ENCODE assay signal across 1 cellular context in the genomic region with DNA sequence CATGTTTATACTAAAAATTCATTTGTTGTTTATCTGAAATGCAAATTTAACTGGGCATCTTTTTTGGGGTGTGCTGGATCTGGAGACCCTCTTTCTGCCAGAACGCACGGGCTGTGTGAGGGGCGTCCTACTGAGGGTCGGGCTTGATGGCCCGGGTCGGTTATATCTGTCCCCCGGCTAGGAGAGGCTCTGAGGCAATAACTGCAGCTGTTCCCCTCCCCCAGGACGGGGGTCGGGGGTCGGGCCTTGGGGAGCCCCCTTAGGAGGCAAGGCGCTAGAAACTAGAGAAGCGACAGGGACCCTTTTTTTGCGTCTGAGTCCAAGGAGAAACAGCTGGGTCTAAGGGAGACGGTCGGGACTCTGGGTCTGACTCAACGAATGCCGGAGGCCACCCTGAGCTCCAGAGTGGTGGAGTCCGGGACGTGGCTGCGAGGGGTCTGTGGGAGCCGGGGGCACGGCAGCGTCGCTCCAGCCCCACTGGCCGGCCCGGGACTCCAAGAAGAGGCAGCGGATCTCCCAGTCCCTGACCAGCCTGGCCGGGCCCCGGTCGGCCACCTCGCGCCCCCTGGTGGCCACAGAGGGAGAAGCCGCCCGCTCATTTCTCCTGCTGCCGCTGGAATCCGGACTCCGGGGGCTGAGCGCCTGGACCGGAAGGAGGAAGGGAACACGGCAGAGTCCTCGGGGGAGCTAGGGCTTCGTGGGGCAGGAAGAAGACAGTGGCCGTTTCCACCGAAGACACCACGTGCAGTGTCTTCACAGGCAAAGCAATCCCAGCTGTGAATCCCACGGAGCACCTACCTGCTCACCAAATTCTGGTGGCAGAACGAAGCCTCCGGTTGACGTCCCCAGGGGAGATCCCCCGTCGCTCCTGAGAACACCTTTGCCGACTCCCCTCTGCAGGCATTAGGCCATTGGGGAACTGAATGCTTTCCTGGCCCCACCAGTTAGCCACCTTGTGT.
TF ChIP-seq lines count a peak whose summit lies in the region.

No MANE protein-coding gene starts in this region.

TF ChIP-seq in liver, 16 proteins besides CTCF, POLR2A, EP300 and RAD21 (continued from another document):
- TF ChIP-seq, protein P1, sequence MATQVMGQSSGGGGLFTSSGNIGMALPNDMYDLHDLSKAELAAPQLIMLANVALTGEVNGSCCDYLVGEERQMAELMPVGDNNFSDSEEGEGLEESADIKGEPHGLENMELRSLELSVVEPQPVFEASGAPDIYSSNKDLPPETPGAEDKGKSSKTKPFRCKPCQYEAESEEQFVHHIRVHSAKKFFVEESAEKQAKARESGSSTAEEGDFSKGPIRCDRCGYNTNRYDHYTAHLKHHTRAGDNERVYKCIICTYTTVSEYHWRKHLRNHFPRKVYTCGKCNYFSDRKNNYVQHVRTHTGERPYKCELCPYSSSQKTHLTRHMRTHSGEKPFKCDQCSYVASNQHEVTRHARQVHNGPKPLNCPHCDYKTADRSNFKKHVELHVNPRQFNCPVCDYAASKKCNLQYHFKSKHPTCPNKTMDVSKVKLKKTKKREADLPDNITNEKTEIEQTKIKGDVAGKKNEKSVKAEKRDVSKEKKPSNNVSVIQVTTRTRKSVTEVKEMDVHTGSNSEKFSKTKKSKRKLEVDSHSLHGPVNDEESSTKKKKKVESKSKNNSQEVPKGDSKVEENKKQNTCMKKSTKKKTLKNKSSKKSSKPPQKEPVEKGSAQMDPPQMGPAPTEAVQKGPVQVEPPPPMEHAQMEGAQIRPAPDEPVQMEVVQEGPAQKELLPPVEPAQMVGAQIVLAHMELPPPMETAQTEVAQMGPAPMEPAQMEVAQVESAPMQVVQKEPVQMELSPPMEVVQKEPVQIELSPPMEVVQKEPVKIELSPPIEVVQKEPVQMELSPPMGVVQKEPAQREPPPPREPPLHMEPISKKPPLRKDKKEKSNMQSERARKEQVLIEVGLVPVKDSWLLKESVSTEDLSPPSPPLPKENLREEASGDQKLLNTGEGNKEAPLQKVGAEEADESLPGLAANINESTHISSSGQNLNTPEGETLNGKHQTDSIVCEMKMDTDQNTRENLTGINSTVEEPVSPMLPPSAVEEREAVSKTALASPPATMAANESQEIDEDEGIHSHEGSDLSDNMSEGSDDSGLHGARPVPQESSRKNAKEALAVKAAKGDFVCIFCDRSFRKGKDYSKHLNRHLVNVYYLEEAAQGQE (IDR thresholded peaks at IDR 0.05), result no peak
- TF ChIP-seq NR2F2 (IDR thresholded peaks at IDR 0.05) (no peak), EGR1 (IDR thresholded peaks at IDR 0.05; ENCODE audit: low read depth in 2 of 2) (no peak), FOXA1 (IDR thresholded peaks at IDR 0.05) (no peak), GABPA (IDR thresholded peaks at IDR 0.05 in 1 of 2, conservative IDR thresholded peaks at IDR 0.05 in 1 of 2) (peak; percentile 45 to 74), FOXA2 (IDR thresholded peaks at IDR 0.05) (no peak)
- TF ChIP-seq, protein P2, sequence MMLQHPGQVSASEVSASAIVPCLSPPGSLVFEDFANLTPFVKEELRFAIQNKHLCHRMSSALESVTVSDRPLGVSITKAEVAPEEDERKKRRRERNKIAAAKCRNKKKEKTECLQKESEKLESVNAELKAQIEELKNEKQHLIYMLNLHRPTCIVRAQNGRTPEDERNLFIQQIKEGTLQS (IDR thresholded peaks at IDR 0.05), result no peak
